1 cellular context compared by ENCODE assay signal in the genomic region with DNA sequence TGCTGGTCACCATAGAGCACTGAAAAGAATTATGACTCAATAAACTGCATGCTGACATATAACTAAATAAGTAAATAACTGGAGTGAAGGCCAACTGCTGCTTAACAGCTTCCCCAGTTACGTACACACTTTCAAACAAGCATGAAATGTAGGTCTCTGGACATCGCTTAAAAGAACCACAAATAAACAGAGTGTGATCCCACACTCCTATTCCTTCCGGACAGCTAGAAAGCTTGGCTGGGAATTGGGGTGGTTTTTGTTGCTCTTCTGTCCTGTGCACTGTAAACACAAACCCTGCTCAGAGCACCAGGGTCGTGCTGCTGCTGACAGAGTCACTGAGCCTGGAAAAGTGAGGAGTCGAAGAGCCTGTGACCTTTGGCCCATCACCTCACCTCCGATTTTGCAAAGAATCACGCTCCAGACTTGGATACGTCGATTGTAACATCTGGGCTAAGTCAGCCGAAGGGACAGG.
TF ChIP-seq lines count a peak whose summit lies in the region.

No MANE protein-coding gene starts in this region.

TF ChIP-seq in IMR-90, 13 proteins besides CTCF, POLR2A, EP300 and RAD21 (continued from another document):
- TF ChIP-seq SMC3 (IDR thresholded peaks at IDR 0.05; ENCODE audit: low read depth, low read length) (no peak), NFE2L2 (IDR thresholded peaks at IDR 0.05; ENCODE audit: low read depth, low read length) (no peak)
